In genomic region chr6:14009416-14009815, GRCh38 we compare ENCODE assay signal across 18 cellular contexts.
"Had no signal": no experiment of that assay in that cellular context is flagged by ENCODE, and none has a peak within 500 bp of the region (broad histone marks: within the 10 kb centered on the region; RNA-seq: fewer than 3 reads in every experiment).

No MANE protein-coding gene starts in this region.

- H3K4me1 ChIP-seq: esophagus squamous epithelium, gastroesophageal sphincter, sigmoid colon, stomach, transverse colon had no signal

- H3K4me1 Mint-ChIP-seq: nephron progenitor cell had no signal

- H3K27me3 ChIP-seq: sigmoid colon had no signal

- H3K9me3 ChIP-seq: esophagus squamous epithelium, sigmoid colon, thoracic aorta, transverse colon had no signal

- ATAC-seq: effector memory CD8-positive, alpha-beta T cell; gastroesophageal sphincter; naive thymus-derived CD4-positive, alpha-beta T cell had no signal

- H3K9me3 Mint-ChIP-seq: effector memory CD8-positive, alpha-beta T cell had no signal

- H3K27ac Mint-ChIP-seq: effector memory CD8-positive, alpha-beta T cell; naive thymus-derived CD4-positive, alpha-beta T cell; nephron progenitor cell had no signal

- H3K27ac ChIP-seq: esophagus squamous epithelium, gastroesophageal sphincter, sigmoid colon, skin epidermis, stomach, thoracic aorta, transverse colon had no signal

- FAIRE-seq: islet of Langerhans had no signal

- H3K36me3 ChIP-seq: esophagus squamous epithelium, gastroesophageal sphincter, sigmoid colon, stomach, thoracic aorta, transverse colon had no signal

- H3K4me3 Mint-ChIP-seq: effector memory CD8-positive, alpha-beta T cell; naive thymus-derived CD4-positive, alpha-beta T cell; nephron progenitor cell had no signal

- H3K4me3 ChIP-seq: esophagus squamous epithelium, gastroesophageal sphincter, sigmoid colon, skin epidermis, stomach, thoracic aorta, transverse colon had no signal

- DNase-seq: effector memory CD8-positive, alpha-beta T cell; esophagus squamous epithelium; foreskin fibroblast; glutamatergic neuron; kidney glomerular epithelial cell; naive thymus-derived CD4-positive, alpha-beta T cell; nephron progenitor cell; posterior cingulate gyrus; sigmoid colon; stimulated activated CD4-positive, alpha-beta T cell treated with anti-CD3 and anti-CD28 coated beads, Interleukin-2, amount 100 ng/mL, for 24 hours; stimulated activated naive CD4-positive, alpha-beta T cell; stomach; substantia nigra; transverse colon had no signal
